In the genomic region with DNA sequence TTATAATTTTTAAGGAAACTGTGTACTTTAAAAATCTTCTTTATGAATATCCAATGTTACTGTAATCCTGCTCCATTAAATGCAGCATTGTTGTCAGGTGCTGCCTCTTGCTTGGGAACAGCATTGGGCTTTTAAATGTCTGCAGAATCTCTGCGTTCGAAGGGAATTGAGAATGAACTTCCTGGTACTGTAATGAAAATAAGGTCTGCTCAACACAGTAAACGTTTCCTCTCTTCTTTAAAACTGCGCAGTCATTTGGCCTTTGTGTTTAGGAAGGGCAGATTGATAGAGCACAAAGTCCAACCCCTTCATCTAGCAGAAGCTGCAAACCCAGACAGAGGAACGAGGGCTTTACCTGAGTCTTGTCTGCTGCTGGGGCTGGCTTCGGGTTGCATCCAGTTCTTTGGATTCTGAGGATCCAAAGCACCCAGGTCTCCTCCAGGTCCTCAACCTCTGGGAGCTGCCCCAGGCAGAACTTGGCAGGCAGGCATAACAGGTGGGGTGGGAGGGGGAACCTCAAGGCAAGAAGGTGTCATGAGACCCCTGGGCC, we compare ENCODE assay signal across 17 cellular contexts.
DNase-seq lines count a peak whose midpoint lies in the region; ATAC-seq and FAIRE-seq lines count a peak whose summit lies in the region.
"Had no signal": no experiment of that assay in that cellular context is flagged by ENCODE, and none has a peak within 500 bp of the region (broad histone marks: within the 10 kb centered on the region; RNA-seq: fewer than 3 reads in every experiment).

No MANE protein-coding gene starts in this region.

- peaks cover 0 to 10% of the 10 kb centered on the region in 2 donors for H3K4me1 ChIP-seq in small intestine (ENCODE audit: control insufficient read depth in 2 of 2, insufficient read depth in 1 of 2, low read depth in 1 of 2, low read length in 1 of 2)
- H3K4me1 ChIP-seq: HAP-1 had no signal

- no peaks in the 10 kb centered on the region for H3K27me3 ChIP-seq in small intestine (ENCODE audit: control insufficient read depth in 2 of 2, insufficient read depth in 2 of 2, low read length in 2 of 2)

- H3K9me3 Mint-ChIP-seq in activated T-cell treated with anti-CD3 and anti-CD28 coated beads, Interleukin-2, amount 50 U/mL, for 4 hours: no peaks in the 10 kb centered on the region
- H3K9me3 Mint-ChIP-seq in activated T-cell treated with anti-CD3 and anti-CD28 coated beads, Interleukin-2, amount 50 U/mL, for 24 hours: no peaks in the 10 kb centered on the region
- H3K9me3 Mint-ChIP-seq: nephron had no signal

- DNase-seq in activated T-cell treated with anti-CD3 and anti-CD28 coated beads, Interleukin-2, amount 50 U/mL, for 4 hours: no peak
- no peak for DNase-seq in activated T-cell treated with anti-CD3 and anti-CD28 coated beads, Interleukin-2, amount 50 U/mL, for 24 hours
- DNase-seq in T-helper 17 cell: no peak
- peak in 1 of 2 donors; percentile 35 for DNase-seq in left colon
- peak; percentile 92 for DNase-seq in small intestine
- DNase-seq in GOT3 (lab: John Stamatoyannopoulos, UW): no peak
- DNase-seq in GDM1 (lab: John Stamatoyannopoulos, UW): no peak
- DNase-seq: activated CD4-positive, alpha-beta T cell treated with anti-CD3 and anti-CD28 coated beads for 1 hour; activated CD8-positive, alpha-beta memory T cell treated with anti-CD3 and anti-CD28 coated beads, Interleukin-2, amount 50 U/mL, for 4 hours; Calu3; effector CD4-positive, alpha-beta T cell; left ventricle myocardium inferior; stimulated activated CD4-positive, alpha-beta T cell treated with anti-CD3 and anti-CD28 coated beads, Interleukin-15, amount 100 ng/mL, for 24 hours had no signal

- peak; percentile 6 to 32 for ATAC-seq in activated T-cell treated with anti-CD3 and anti-CD28 coated beads, Interleukin-2, amount 50 U/mL, for 4 hours
- ATAC-seq in T-helper 17 cell (no peak), left colon (peak; percentile 89), HG02970 (IDR thresholded peaks at IDR 0.05; ENCODE audit: low FRiP score, unreplicated experiment) (no peak)

- 9 to 42% (median 34%) methylated on average over 6 of the region's 6 CpGs for WGBS in small intestine, 3 donors

- intact Hi-C loops in left colon (cut with DNase I, micrococcal nuclease): no loop called here

- no peaks in the 10 kb centered on the region for H3K9me3 ChIP-seq in T-helper 17 cell (ENCODE audit: control insufficient read depth, low read length, poor library complexity, severe bottlenecking)
- H3K9me3 ChIP-seq in small intestine (ENCODE audit: control insufficient read depth, low read depth): no peaks in the 10 kb centered on the region
- H3K9me3 ChIP-seq: HAP-1, left ventricle myocardium inferior had no signal

- H3K4me1 Mint-ChIP-seq in activated T-cell treated with anti-CD3 and anti-CD28 coated beads, Interleukin-2, amount 50 U/mL, for 4 hours (ENCODE audit: low read depth): peaks cover 31% of the 10 kb centered on the region
- H3K4me1 Mint-ChIP-seq in activated T-cell treated with anti-CD3 and anti-CD28 coated beads, Interleukin-2, amount 50 U/mL, for 24 hours (ENCODE audit: low read depth): peaks cover 30% of the 10 kb centered on the region
- H3K4me1 Mint-ChIP-seq in T-helper 17 cell: peaks cover 33% of the 10 kb centered on the region

- peaks cover 22% of the 10 kb centered on the region for H3K36me3 Mint-ChIP-seq in activated T-cell treated with anti-CD3 and anti-CD28 coated beads, Interleukin-2, amount 50 U/mL, for 4 hours (ENCODE audit: insufficient read depth)
- H3K36me3 Mint-ChIP-seq in activated T-cell treated with anti-CD3 and anti-CD28 coated beads, Interleukin-2, amount 50 U/mL, for 24 hours (ENCODE audit: low read depth): peaks cover 56% of the 10 kb centered on the region
- peaks cover 4% of the 10 kb centered on the region for H3K36me3 Mint-ChIP-seq in T-helper 17 cell (ENCODE audit: low read depth)

- no peak for FAIRE-seq in small intestine (lab: Jason Lieb, UNC)
- FAIRE-seq: bronchial epithelial cell had no signal

- peak overlapping the region; percentile 42 to 57 for H3K27ac ChIP-seq in small intestine (ENCODE audit: low read depth in 1 of 2, low read length in 1 of 2)

- H3K4me3 Mint-ChIP-seq in activated T-cell treated with anti-CD3 and anti-CD28 coated beads, Interleukin-2, amount 50 U/mL, for 4 hours: no peak overlapping the region
- no peak overlapping the region for H3K4me3 Mint-ChIP-seq in activated T-cell treated with anti-CD3 and anti-CD28 coated beads, Interleukin-2, amount 50 U/mL, for 24 hours
- H3K4me3 Mint-ChIP-seq in T-helper 17 cell: no peak overlapping the region
- H3K4me3 Mint-ChIP-seq: nephron had no signal

- no peaks in the 10 kb centered on the region for H3K27me3 Mint-ChIP-seq in activated T-cell treated with anti-CD3 and anti-CD28 coated beads, Interleukin-2, amount 50 U/mL, for 4 hours (ENCODE audit: low read depth)
- H3K27me3 Mint-ChIP-seq in activated T-cell treated with anti-CD3 and anti-CD28 coated beads, Interleukin-2, amount 50 U/mL, for 24 hours: no peaks in the 10 kb centered on the region
- no peaks in the 10 kb centered on the region for H3K27me3 Mint-ChIP-seq in T-helper 17 cell

- peaks cover 4 to 5% of the 10 kb centered on the region in 2 donors for H3K36me3 ChIP-seq in small intestine (ENCODE audit: control insufficient read depth in 2 of 2, insufficient read depth in 2 of 2, low read length in 2 of 2)

- H3K4me3 ChIP-seq in small intestine (ENCODE audit: low read depth in 1 of 2, low read length in 2 of 2): peak overlapping the region in 1 of 2 donors; percentile 20
- H3K4me3 ChIP-seq: HAP-1, left ventricle myocardium inferior had no signal

- no peak overlapping the region for H3K27ac Mint-ChIP-seq in activated T-cell treated with anti-CD3 and anti-CD28 coated beads, Interleukin-2, amount 50 U/mL, for 24 hours
- peak overlapping the region; percentile 94 for H3K27ac Mint-ChIP-seq in T-helper 17 cell

Comparison
In these comparisons a context has a peak if more than half of its experiments do, and no peak if none do; other contexts are left out.
1. ATAC-seq: peak in activated T-cell treated with anti-CD3 and anti-CD28 coated beads, Interleukin-2, amount 50 U/mL, for 4 hours (2 of 2) and left colon (single experiment); none in T-helper 17 cell (single experiment) and HG02970 (single experiment).